5 cellular contexts compared by ENCODE assay signal in genomic region chr19:31170046-31170445, GRCh38.
"Had no signal": no experiment of that assay in that cellular context is flagged by ENCODE, and none has a peak within 500 bp of the region (broad histone marks: within the 10 kb centered on the region; RNA-seq: fewer than 3 reads in every experiment).

No MANE protein-coding gene starts in this region.

- H3K27ac ChIP-seq: GM23248 had no signal

- H3K9ac ChIP-seq: GM23248 had no signal

- H3K4me3 ChIP-seq: GM23248 had no signal

- H2AFZ ChIP-seq: GM23248 had no signal

- DNase-seq: GM23248, GOT3, H7, HCEC 1CT, IMR-90 had no signal
